In genomic region chr3:64188810-64189560, GRCh38 we compare ENCODE assay signal across 8 cellular contexts. TPM values are rescaled to one million over a fixed set of nuclear protein-coding genes. Genes with fewer than 3 reads are reported as not detected.
A peak's percentile ranks its signal among the peaks of the same experiment; 100 is the strongest.
DNase-seq lines count a peak whose midpoint lies in the region; ATAC-seq and TF ChIP-seq lines count a peak whose summit lies in the region.

No MANE protein-coding gene starts in this region.

- peaks cover 19% of the 10 kb centered on the region for H3K9me3 Mint-ChIP-seq in WTC11

- POLR2A ChIA-PET in WTC11 (lab: Charles Lee) = no interaction called here

- no peaks in the 10 kb centered on the region for H3K9me3 ChIP-seq in GM23248 (ENCODE audit: low read depth)
- H3K9me3 ChIP-seq in right atrium auricular region = no peaks in the 10 kb centered on the region

- H3K9ac ChIP-seq in GM23248 = peak overlapping the region; percentile 78

- no peak overlapping the region for H2AFZ ChIP-seq in GM23248

- H3K4me1 ChIP-seq in GM23248 (ENCODE audit: insufficient read depth) = peaks cover 78% of the 10 kb centered on the region
- H3K4me1 ChIP-seq in right atrium auricular region = peaks cover 0 to 87% of the 10 kb centered on the region in 2 donors

- H3K79me2 ChIP-seq in GM23248 (ENCODE audit: insufficient read depth) = peaks cover 81% of the 10 kb centered on the region

- in situ Hi-C loops in GM23248 (cut with MboI) = no loop called here

- ATAC-seq in WTC11 (peak; percentile 32; the same call in 1 of the 2 replicates), GM19463 (IDR thresholded peaks at IDR 0.05; ENCODE audit: unreplicated experiment) (no peak), GM18867 (IDR thresholded peaks at IDR 0.05; ENCODE audit: unreplicated experiment) (no peak), left lobe of liver (no peak)

- peaks cover 14% of the 10 kb centered on the region for H3K36me3 Mint-ChIP-seq in WTC11

- 16 to 17% methylated on average over 7 of the region's 7 CpGs for WGBS in GM23248 (ENCODE audit: low coverage in 1 of 2, low lambda C conversion rate in 2 of 2, missing lambda C conversion rate in 2 of 2), 2 experiments

- H3K9me2 ChIP-seq in GM23248 (ENCODE audit: insufficient read depth) = no peaks in the 10 kb centered on the region

- H3K27me3 ChIP-seq in GM23248 (replicated peaks; ENCODE audit: insufficient read depth) = no peaks in the 10 kb centered on the region
- H3K27me3 ChIP-seq in right atrium auricular region = no peaks in the 10 kb centered on the region

- peaks cover 10% of the 10 kb centered on the region for H3K4me1 Mint-ChIP-seq in WTC11

- peaks cover 4% of the 10 kb centered on the region; the same call in 1 of the 2 replicates for H3K27me3 Mint-ChIP-seq in WTC11 (ENCODE audit: low read depth)

- no peak overlapping the region for H3K4me3 Mint-ChIP-seq in WTC11

- H3F3A ChIP-seq in GM23248 (ENCODE audit: insufficient read depth) = peaks cover 84% of the 10 kb centered on the region

- H4K20me1 ChIP-seq in GM23248 (ENCODE audit: insufficient read depth) = no peaks in the 10 kb centered on the region

- 0 out of 2 replicates have a peak overlapping the region, but pooled peaks have one; percentile 3 for H3K27ac Mint-ChIP-seq in WTC11

- DNase-seq in GM23248 (peak; percentile 87), WTC11 (ENCODE audit: low spot score) (no peak), right atrium auricular region (ENCODE audit: low spot score) (peak; percentile 68), retinal pigment epithelial cell (ENCODE audit: low read depth) (peak; percentile 95), GM19238 (ENCODE audit: insufficient read length, low spot score) (no peak), left lobe of liver (ENCODE audit: low spot score) (no peak)

- H3K27ac ChIP-seq in GM23248 (peak overlapping the region; percentile 97), right atrium auricular region (peak overlapping the region; percentile 75 to 89)

- H3K4me3 ChIP-seq in GM23248 (peak overlapping the region; percentile 45), right atrium auricular region (no peak overlapping the region), retinal pigment epithelial cell (ENCODE audit: low read length) (no peak overlapping the region)

- TF ChIP-seq CTCF in WTC11 (IDR thresholded peaks at IDR 0.05) = no peak
- TF ChIP-seq CTCF in right atrium auricular region (IDR thresholded peaks at IDR 0.05) = peak in 1 of 2 donors; percentile 11
- no peak for TF ChIP-seq CTCF in retinal pigment epithelial cell (conservative IDR thresholded peaks at IDR 0.05; ENCODE audit: low read depth, low read length)

- H3K4me2 ChIP-seq in GM23248 (ENCODE audit: unreplicated experiment) = peak overlapping the region; percentile 79

- H3K36me3 ChIP-seq in GM23248 (ENCODE audit: low read depth) = no peaks in the 10 kb centered on the region
- no peaks in the 10 kb centered on the region for H3K36me3 ChIP-seq in right atrium auricular region

- CTCF ChIA-PET in WTC11 (lab: Charles Lee) = no interaction called here

TF ChIP-seq in WTC11, 78 proteins besides CTCF, POLR2A, EP300 and RAD21:
- TF ChIP-seq ESRRA (CRISPR knock-in tag; IDR thresholded peaks at IDR 0.05; ENCODE audit: borderline replicate concordance) (no peak), ZSCAN18 (CRISPR knock-in tag; IDR thresholded peaks at IDR 0.05) (no peak), ZNF232 (CRISPR knock-in tag; IDR thresholded peaks at IDR 0.05) (no peak), FOXJ3 (CRISPR knock-in tag; IDR thresholded peaks at IDR 0.05; ENCODE audit: borderline replicate concordance) (no peak), GTF2I (CRISPR knock-in tag; conservative IDR thresholded peaks at IDR 0.05) (no peak), CDX4 (CRISPR knock-in tag; IDR thresholded peaks at IDR 0.05; ENCODE audit: borderline replicate concordance) (no peak), E2F1 (CRISPR knock-in tag; IDR thresholded peaks at IDR 0.05) (no peak), TEAD1 (CRISPR knock-in tag; IDR thresholded peaks at IDR 0.05) (no peak), PRRX2 (CRISPR knock-in tag; IDR thresholded peaks at IDR 0.05) (no peak), ZNF263 (CRISPR knock-in tag; IDR thresholded peaks at IDR 0.05; ENCODE audit: low read depth) (no peak), NR2C2 (CRISPR knock-in tag; IDR thresholded peaks at IDR 0.05) (no peak), EMX1 (CRISPR knock-in tag; IDR thresholded peaks at IDR 0.05) (no peak), HMGXB4 (CRISPR knock-in tag; IDR thresholded peaks at IDR 0.05) (no peak), ZNF121 (CRISPR knock-in tag; IDR thresholded peaks at IDR 0.05) (no peak), JUN (CRISPR knock-in tag; IDR thresholded peaks at IDR 0.05) (no peak), SMAD3 (CRISPR knock-in tag; IDR thresholded peaks at IDR 0.05; ENCODE audit: borderline replicate concordance) (no peak), ATF1 (CRISPR knock-in tag; IDR thresholded peaks at IDR 0.05) (no peak), GRHL2 (CRISPR knock-in tag; IDR thresholded peaks at IDR 0.05; ENCODE audit: insufficient replicate concordance, severe bottlenecking) (no peak), NR3C1 (CRISPR knock-in tag; conservative IDR thresholded peaks at IDR 0.05; ENCODE audit: low read depth) (no peak), TEAD4 (CRISPR knock-in tag; IDR thresholded peaks at IDR 0.05) (no peak)

RNA-seq across cellular contexts. Expression of gene PRICKLE2, which starts 36.3 kb away (rescaled TPM):
- total RNA-seq in GM23248 (2014; rRNA removed; shearing (Covaris generic)) = 19.6 and 24.8 TPM in 2 replicates
- 7.0 and 7.3 TPM in 2 replicates for polyA plus RNA-seq in GM23248 (2016; fragmentation: Nextera tagmentation; extraction: Ambion mirVana)
- 4.5 to 5.6 TPM (median 4.7 TPM) in 3 replicates for total RNA-seq in WTC11 (2021)
- total RNA-seq in right atrium auricular region = 10 to 100 TPM; 18.4 to 22.2 TPM
- 3.6 TPM for total RNA-seq in left lobe of liver

Comparison
In these comparisons a context has a peak if more than half of its experiments do, and no peak if none do; other contexts are left out.
1. DNase-seq: peak in GM23248 (single experiment), right atrium auricular region (single experiment) and retinal pigment epithelial cell (single experiment); none in WTC11 (single experiment), GM19238 (single experiment) and left lobe of liver (single experiment).